In the genomic region with DNA sequence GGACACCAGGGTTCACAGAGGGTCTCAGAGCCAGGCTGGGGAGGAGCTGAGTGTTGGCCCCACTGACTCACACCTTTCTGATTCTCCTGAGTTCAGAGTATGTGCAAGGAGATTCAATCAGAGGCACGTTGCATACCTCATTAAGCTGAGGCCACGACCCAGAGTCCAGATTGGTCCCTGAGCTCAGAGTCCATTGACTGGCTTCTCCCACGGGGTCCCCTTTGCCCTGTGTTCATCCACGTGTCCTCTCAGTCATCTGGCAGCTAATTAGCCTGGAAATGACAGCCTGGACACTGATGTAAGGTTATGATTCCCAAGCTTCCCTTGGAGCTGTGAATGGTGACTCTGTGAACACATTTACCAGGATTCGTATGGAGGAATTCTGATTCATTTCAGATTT, we compare ENCODE assay signal across 14 cellular contexts.
DNase-seq lines count a peak whose midpoint lies in the region; ATAC-seq and TF ChIP-seq lines count a peak whose summit lies in the region.
"Had no signal": no experiment of that assay in that cellular context is flagged by ENCODE, and none has a peak within 500 bp of the region (broad histone marks: within the 10 kb centered on the region; RNA-seq: fewer than 3 reads in every experiment).

No MANE protein-coding gene starts in this region.

- H3K4me1 ChIP-seq in hepatocyte (ENCODE audit: insufficient read depth) = no peaks in the 10 kb centered on the region
- H3K4me1 ChIP-seq: BE2C had no signal

- no peak overlapping the region for H3K4me3 Mint-ChIP-seq in neural crest cell
- H3K4me3 Mint-ChIP-seq: CD4-positive, alpha-beta memory T cell; H9 had no signal

- H3K9me3 Mint-ChIP-seq in neural crest cell = peaks cover 4% of the 10 kb centered on the region
- H3K9me3 Mint-ChIP-seq: CD4-positive, alpha-beta memory T cell; H9 had no signal

- H4K20me1 ChIP-seq in hepatocyte (ENCODE audit: insufficient read depth, poor library complexity, severe bottlenecking) = no peaks in the 10 kb centered on the region

- DNase-seq in ecto neural progenitor cell (ENCODE audit: low spot score) (peak; percentile 39), hepatocyte (ENCODE audit: low spot score) (peak; percentile 38), neural crest cell (ENCODE audit: low read depth, low spot score) (no peak), NCI-H345 treated with DMSO at 0.1 percent for 48 hours (lab: John Stamatoyannopoulos, UW; ENCODE audit: unreplicated experiment) (no peak), NCI-H748 (lab: John Stamatoyannopoulos, UW; ENCODE audit: unreplicated experiment) (no peak)
- DNase-seq: BE2C; CD4-positive, alpha-beta memory T cell; DMS79; GOT3; H9 had no signal

- peaks cover 28% of the 10 kb centered on the region for H3K4me1 Mint-ChIP-seq in neural crest cell
- H3K4me1 Mint-ChIP-seq: CD4-positive, alpha-beta memory T cell had no signal

- H3K27ac ChIP-seq in hepatocyte = no peak overlapping the region
- H3K27ac ChIP-seq: A549, C4-2B had no signal

- 76% methylated on average over 5 of the region's 5 CpGs for WGBS in hepatocyte (ENCODE audit: low lambda C conversion rate, missing lambda C conversion rate)

- H3K36me3 ChIP-seq in hepatocyte (replicated peaks; ENCODE audit: insufficient read depth, low read depth) = no peaks in the 10 kb centered on the region
- H3K36me3 ChIP-seq: BE2C had no signal

- H3K4me2 ChIP-seq in hepatocyte = no peak overlapping the region
- H3K4me2 ChIP-seq: A549 had no signal

- no peak for ATAC-seq in activated CD4-positive, CD25-positive, alpha-beta regulatory T cell treated with anti-CD3 and anti-CD28 coated beads, Interleukin-2, amount 50 U/mL, for 24 hours
- ATAC-seq: A549, GM12878 had no signal

- no peaks in the 10 kb centered on the region for H3K27me3 ChIP-seq in hepatocyte
- H3K27me3 ChIP-seq: BE2C had no signal

- no peaks in the 10 kb centered on the region for H3K9me3 ChIP-seq in hepatocyte (ENCODE audit: low read depth)
- H3K9me3 ChIP-seq: BE2C had no signal

- no peak overlapping the region for H2AFZ ChIP-seq in hepatocyte

- peak overlapping the region; percentile 55 for H3K27ac Mint-ChIP-seq in neural crest cell (ENCODE audit: unreplicated experiment)
- H3K27ac Mint-ChIP-seq: CD4-positive, alpha-beta memory T cell; H9 had no signal

- TF ChIP-seq CTCF in hepatocyte (IDR thresholded peaks at IDR 0.05; ENCODE audit: poor library complexity) = no peak
- no peak for TF ChIP-seq CTCF in neural crest cell (conservative IDR thresholded peaks at IDR 0.05)

- H3K9me2 ChIP-seq in hepatocyte (replicated peaks; ENCODE audit: insufficient read depth) = no peaks in the 10 kb centered on the region

- H3K27me3 Mint-ChIP-seq in neural crest cell (ENCODE audit: low read depth) = no peaks in the 10 kb centered on the region

- no peaks in the 10 kb centered on the region for H3K36me3 Mint-ChIP-seq in neural crest cell (ENCODE audit: low read depth)
- H3K36me3 Mint-ChIP-seq: CD4-positive, alpha-beta memory T cell had no signal

- H3K4me3 ChIP-seq in hepatocyte = no peak overlapping the region
- H3K4me3 ChIP-seq: A549, GM12878 had no signal

- no peaks in the 10 kb centered on the region for H3K79me2 ChIP-seq in hepatocyte

Comparison
In these comparisons a context has a peak if more than half of its experiments do, and no peak if none do; other contexts are left out.
1. DNase-seq: peak in ecto neural progenitor cell (single experiment) and hepatocyte (single experiment); none in neural crest cell (single experiment), NCI-H345 treated with DMSO at 0.1 percent for 48 hours (single experiment) and NCI-H748 (single experiment).